In the genomic region with DNA sequence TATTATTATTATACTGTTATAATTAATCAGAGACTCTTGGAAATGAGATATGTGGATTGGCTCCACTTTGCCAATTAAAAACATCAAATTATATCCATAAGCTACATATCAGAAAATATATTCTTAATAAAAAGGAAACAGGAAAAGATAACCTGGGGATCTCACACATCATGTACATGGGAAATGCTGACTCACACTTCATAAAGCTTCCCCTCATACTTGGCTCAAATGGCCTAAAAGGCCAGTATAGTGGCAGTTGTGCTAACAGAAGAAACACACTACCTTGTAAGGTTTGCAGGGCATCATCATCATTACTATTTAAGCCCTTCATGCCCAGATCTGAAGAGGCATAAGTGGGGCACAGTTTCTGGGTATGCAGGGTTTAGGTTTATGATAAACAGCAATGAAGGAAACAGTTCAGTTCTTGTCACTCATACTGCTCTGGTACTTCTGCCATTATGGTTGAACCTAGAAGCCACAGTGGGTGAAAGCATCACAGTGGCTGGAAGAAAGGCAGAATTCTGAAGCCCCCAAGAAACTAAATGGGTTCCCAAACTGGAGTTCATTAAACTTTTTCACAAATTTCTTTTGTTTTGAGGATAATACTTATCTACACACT, we compare ENCODE assay signal across 1 cellular context.
TF ChIP-seq lines count a peak whose summit lies in the region.

No MANE protein-coding gene starts in this region.

TF ChIP-seq in IMR-90, 13 proteins besides CTCF, POLR2A, EP300 and RAD21 (continued from another document):
- TF ChIP-seq, protein P1, sequence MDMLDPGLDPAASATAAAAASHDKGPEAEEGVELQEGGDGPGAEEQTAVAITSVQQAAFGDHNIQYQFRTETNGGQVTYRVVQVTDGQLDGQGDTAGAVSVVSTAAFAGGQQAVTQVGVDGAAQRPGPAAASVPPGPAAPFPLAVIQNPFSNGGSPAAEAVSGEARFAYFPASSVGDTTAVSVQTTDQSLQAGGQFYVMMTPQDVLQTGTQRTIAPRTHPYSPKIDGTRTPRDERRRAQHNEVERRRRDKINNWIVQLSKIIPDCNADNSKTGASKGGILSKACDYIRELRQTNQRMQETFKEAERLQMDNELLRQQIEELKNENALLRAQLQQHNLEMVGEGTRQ (IDR thresholded peaks at IDR 0.05; ENCODE audit: low read depth, low read length): no peak
- TF ChIP-seq NFE2L2 (IDR thresholded peaks at IDR 0.05; ENCODE audit: low read depth, low read length): peak; percentile 58
- no peak for TF ChIP-seq BHLHE40 (IDR thresholded peaks at IDR 0.05; ENCODE audit: low read depth, low read length)
- no peak for TF ChIP-seq RFX5 (IDR thresholded peaks at IDR 0.05; ENCODE audit: low read depth, low read length)
- TF ChIP-seq, protein P2, sequence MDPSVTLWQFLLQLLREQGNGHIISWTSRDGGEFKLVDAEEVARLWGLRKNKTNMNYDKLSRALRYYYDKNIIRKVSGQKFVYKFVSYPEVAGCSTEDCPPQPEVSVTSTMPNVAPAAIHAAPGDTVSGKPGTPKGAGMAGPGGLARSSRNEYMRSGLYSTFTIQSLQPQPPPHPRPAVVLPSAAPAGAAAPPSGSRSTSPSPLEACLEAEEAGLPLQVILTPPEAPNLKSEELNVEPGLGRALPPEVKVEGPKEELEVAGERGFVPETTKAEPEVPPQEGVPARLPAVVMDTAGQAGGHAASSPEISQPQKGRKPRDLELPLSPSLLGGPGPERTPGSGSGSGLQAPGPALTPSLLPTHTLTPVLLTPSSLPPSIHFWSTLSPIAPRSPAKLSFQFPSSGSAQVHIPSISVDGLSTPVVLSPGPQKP (IDR thresholded peaks at IDR 0.05; ENCODE audit: borderline replicate concordance, low read depth, low read length): no peak
